ENCODE assay signal across 18 cellular contexts in the genomic region with DNA sequence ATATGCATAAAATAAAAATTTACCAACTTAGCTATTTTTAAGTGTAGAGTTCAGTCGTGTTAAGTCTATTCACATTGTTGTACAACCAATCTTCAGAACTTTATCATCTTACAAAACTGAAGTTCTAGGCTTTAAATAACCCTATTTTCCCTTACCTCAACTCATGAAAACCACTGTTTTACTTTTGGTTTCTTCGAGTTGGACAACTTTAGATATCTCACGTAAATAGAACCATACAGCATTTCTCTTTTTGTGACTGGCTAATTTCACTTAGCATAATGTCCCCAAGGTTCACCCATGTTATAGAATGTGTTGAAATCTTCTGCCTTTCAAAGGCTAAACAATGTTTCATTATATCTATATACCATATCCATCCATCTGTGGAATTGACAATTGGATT.
DNase-seq lines count a peak whose midpoint lies in the region; ATAC-seq and TF ChIP-seq lines count a peak whose summit lies in the region.
"Had no signal": no experiment of that assay in that cellular context is flagged by ENCODE, and none has a peak within 500 bp of the region (broad histone marks: within the 10 kb centered on the region; RNA-seq: fewer than 3 reads in every experiment).

No MANE protein-coding gene starts in this region.

- BruUV-seq in OCI-LY7 (replicated peaks; lab: Mats Ljungman, UMichigan) = no TSS peak

- TF ChIP-seq CTCF in GM13976 (IDR thresholded peaks at IDR 0.05; ENCODE audit: borderline replicate concordance, control extremely low read depth, extremely low read depth, insufficient read depth, missing control alignments) (no peak), MM.1S (IDR thresholded peaks at IDR 0.05; ENCODE audit: low read length) (no peak), OCI-LY7 (conservative IDR thresholded peaks at IDR 0.05; ENCODE audit: low read length) (no peak)

- peak overlapping the region; percentile 59; the same call in 1 of the 2 replicates for H3K4me2 ChIP-seq in MM.1S (ENCODE audit: low read depth, low read length)
- no peak overlapping the region for H3K4me2 ChIP-seq in OCI-LY7 (ENCODE audit: low read length)
- H3K4me2 ChIP-seq: BLaER1 had no signal

- CTCF ChIA-PET in OCI-LY7 (lab: Charles Lee; ENCODE audit: unreplicated experiment) = no interaction called here

- no peaks in the 10 kb centered on the region for H3K27me3 ChIP-seq in MM.1S (replicated peaks; ENCODE audit: insufficient read depth, low read length)
- H3K27me3 ChIP-seq: BLaER1 had no signal

- POLR2A ChIA-PET in OCI-LY7 (lab: Charles Lee) = no interaction called here

- H3K27ac ChIP-seq in MM.1S (ENCODE audit: low read length) (peak overlapping the region; percentile 24; the same call in 1 of the 2 replicates), OCI-LY7 (ENCODE audit: low read depth, low read length, poor library complexity, severe bottlenecking) (no peak overlapping the region)
- H3K27ac ChIP-seq: BLaER1 had no signal

- peak; percentile 7 for DNase-seq in GM13976 (ENCODE audit: low spot score)
- DNase-seq in MM.1S = peak; percentile 63
- no peak for DNase-seq in OCI-LY7 (ENCODE audit: low spot score)
- no peak for DNase-seq in islet precursor cell
- no peak for DNase-seq in pons (ENCODE audit: low spot score)
- no peak for DNase-seq in cerebellar nuclear complex (lab: John Stamatoyannopoulos, UW)
- DNase-seq: 8988T; AML-193; Calu3; CD4-positive, CD25-positive, alpha-beta regulatory T cell; DMS79; GOT3; H9 had no signal

- peak; percentile 47 for ATAC-seq in GM19463 (IDR thresholded peaks at IDR 0.05; ENCODE audit: unreplicated experiment)
- ATAC-seq in activated CD4-positive, CD25-positive, alpha-beta regulatory T cell treated with anti-CD3 and anti-CD28 coated beads, Interleukin-2, amount 50 U/mL, for 24 hours = no peak
- ATAC-seq: GM12878, K562 had no signal

- no peaks in the 10 kb centered on the region for H3F3A ChIP-seq in MM.1S (ENCODE audit: insufficient read depth, low read length)

- no peaks in the 10 kb centered on the region for H3K79me2 ChIP-seq in MM.1S (ENCODE audit: low read length)
- H3K79me2 ChIP-seq in OCI-LY7 (ENCODE audit: insufficient read depth, low read depth, low read length) = no peaks in the 10 kb centered on the region

- H2AFZ ChIP-seq in MM.1S (ENCODE audit: low read length) (peak overlapping the region; percentile 21; the same call in 1 of the 2 replicates), OCI-LY7 (ENCODE audit: low read length) (0 out of 2 replicates have a peak overlapping the region, but pooled peaks have one; percentile 21)

- H3K4me3 ChIP-seq in MM.1S (ENCODE audit: low read length) (peak overlapping the region; percentile 8; the same call in 1 of the 2 replicates), OCI-LY7 (ENCODE audit: low read depth, low read length, poor library complexity, severe bottlenecking) (no peak overlapping the region)
- H3K4me3 ChIP-seq: BLaER1, GM12878, K562 had no signal

- no peaks in the 10 kb centered on the region for H3K36me3 ChIP-seq in MM.1S (replicated peaks; ENCODE audit: insufficient read depth, low read length)
- no peaks in the 10 kb centered on the region for H3K36me3 ChIP-seq in OCI-LY7 (ENCODE audit: insufficient read depth, low read length)
- H3K36me3 ChIP-seq: BLaER1 had no signal

- H3K9me2 ChIP-seq in MM.1S (replicated peaks; ENCODE audit: insufficient read depth, low read length) (no peaks in the 10 kb centered on the region), OCI-LY7 (ENCODE audit: insufficient read depth, low read length) (no peaks in the 10 kb centered on the region)

- no peak overlapping the region for H3K9ac ChIP-seq in MM.1S (ENCODE audit: low read length)
- H3K9ac ChIP-seq: BLaER1 had no signal

- H3K4me1 ChIP-seq in MM.1S (ENCODE audit: low read length) (no peaks in the 10 kb centered on the region; the same call in 1 of the 2 replicates), OCI-LY7 (ENCODE audit: insufficient read depth, low read length, poor library complexity, severe bottlenecking) (no peaks in the 10 kb centered on the region)
- H3K4me1 ChIP-seq: BLaER1 had no signal

- intact Hi-C loops in OCI-LY7 (cut with micrococcal nuclease; ENCODE audit: unreplicated experiment) = no loop called here

- H4K20me1 ChIP-seq in MM.1S (ENCODE audit: insufficient read depth, low read length) (no peaks in the 10 kb centered on the region), OCI-LY7 (ENCODE audit: insufficient read depth, low read length) (no peaks in the 10 kb centered on the region)
- H4K20me1 ChIP-seq: BLaER1 had no signal

- in situ Hi-C loops in GM13976 (cut with MboI; ENCODE audit: low sequenced_read_pairs, unreplicated experiment) = no loop called here

- H3K9me3 ChIP-seq in MM.1S (replicated peaks; ENCODE audit: insufficient read depth, low read length) = no peaks in the 10 kb centered on the region
- no peaks in the 10 kb centered on the region for H3K9me3 ChIP-seq in OCI-LY7 (ENCODE audit: low read length)
- H3K9me3 ChIP-seq: BLaER1 had no signal

Comparison
In these comparisons a context has a peak if more than half of its experiments do, and no peak if none do; other contexts are left out.
1. DNase-seq: peak in GM13976 (single experiment) and MM.1S (single experiment); none in OCI-LY7 (single experiment), islet precursor cell (single experiment), pons (single experiment) and cerebellar nuclear complex (0 of 2).